1 cellular context compared by ENCODE assay signal in genomic region chr3:140268103-140268502, GRCh38.
TF ChIP-seq lines count a peak whose summit lies in the region.

No MANE protein-coding gene starts in this region.

TF ChIP-seq in K562, 482 proteins besides CTCF, POLR2A, EP300 and RAD21 (continued from another document):
- TF ChIP-seq CTCFL (IDR thresholded peaks at IDR 0.05; ENCODE audit: borderline replicate concordance, insufficient read depth, low read depth, low read length, poor library complexity, severe bottlenecking) = peak; percentile 50
